In the genomic region with DNA sequence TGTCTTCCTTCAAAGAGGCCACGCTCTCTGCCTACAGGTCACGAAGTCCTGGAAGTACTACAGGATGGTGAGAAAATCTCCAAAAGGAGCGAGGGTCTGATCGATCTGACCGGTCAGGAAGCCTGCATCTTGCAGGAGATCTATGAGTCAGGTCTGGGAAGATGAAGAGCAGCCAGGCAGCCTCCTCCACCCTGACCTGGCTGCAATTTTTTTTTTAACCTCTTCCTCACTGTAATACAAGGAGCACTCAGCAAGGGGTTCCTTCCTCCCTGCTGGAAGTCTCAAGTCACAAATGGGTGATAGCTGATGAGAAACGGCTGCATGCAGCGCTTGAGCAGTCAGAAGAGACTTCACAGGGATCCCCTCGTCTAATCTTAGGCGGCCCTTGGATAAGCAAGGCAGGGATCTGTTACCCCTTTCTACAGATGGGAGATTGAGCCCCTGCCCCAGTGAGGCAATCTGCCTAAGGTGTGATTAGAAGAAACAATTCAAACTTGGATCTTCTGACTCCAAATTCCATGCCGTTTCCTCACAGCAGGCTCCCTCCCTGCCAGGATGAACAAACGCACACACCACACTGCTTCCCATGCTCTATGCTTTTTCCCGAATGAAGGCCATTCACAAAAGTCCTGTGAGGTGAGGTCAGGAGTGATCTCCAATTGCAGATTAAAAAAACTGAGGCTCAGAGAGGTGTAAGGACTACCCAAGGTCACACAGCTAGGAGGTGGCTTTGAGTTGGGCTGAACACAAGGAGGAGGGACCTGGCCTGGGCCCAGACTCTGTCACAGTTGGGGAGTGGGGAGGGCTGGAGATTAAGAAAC, we compare ENCODE assay signal across 1 cellular context.
TF ChIP-seq lines count a peak whose summit lies in the region.

No MANE protein-coding gene starts in this region.

TF ChIP-seq in Ishikawa, 13 proteins besides CTCF, POLR2A, EP300 and RAD21:
- TF ChIP-seq, protein P1, sequence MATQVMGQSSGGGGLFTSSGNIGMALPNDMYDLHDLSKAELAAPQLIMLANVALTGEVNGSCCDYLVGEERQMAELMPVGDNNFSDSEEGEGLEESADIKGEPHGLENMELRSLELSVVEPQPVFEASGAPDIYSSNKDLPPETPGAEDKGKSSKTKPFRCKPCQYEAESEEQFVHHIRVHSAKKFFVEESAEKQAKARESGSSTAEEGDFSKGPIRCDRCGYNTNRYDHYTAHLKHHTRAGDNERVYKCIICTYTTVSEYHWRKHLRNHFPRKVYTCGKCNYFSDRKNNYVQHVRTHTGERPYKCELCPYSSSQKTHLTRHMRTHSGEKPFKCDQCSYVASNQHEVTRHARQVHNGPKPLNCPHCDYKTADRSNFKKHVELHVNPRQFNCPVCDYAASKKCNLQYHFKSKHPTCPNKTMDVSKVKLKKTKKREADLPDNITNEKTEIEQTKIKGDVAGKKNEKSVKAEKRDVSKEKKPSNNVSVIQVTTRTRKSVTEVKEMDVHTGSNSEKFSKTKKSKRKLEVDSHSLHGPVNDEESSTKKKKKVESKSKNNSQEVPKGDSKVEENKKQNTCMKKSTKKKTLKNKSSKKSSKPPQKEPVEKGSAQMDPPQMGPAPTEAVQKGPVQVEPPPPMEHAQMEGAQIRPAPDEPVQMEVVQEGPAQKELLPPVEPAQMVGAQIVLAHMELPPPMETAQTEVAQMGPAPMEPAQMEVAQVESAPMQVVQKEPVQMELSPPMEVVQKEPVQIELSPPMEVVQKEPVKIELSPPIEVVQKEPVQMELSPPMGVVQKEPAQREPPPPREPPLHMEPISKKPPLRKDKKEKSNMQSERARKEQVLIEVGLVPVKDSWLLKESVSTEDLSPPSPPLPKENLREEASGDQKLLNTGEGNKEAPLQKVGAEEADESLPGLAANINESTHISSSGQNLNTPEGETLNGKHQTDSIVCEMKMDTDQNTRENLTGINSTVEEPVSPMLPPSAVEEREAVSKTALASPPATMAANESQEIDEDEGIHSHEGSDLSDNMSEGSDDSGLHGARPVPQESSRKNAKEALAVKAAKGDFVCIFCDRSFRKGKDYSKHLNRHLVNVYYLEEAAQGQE (IDR thresholded peaks at IDR 0.05; ENCODE audit: low read depth), result no peak
- TF ChIP-seq, protein P2, sequence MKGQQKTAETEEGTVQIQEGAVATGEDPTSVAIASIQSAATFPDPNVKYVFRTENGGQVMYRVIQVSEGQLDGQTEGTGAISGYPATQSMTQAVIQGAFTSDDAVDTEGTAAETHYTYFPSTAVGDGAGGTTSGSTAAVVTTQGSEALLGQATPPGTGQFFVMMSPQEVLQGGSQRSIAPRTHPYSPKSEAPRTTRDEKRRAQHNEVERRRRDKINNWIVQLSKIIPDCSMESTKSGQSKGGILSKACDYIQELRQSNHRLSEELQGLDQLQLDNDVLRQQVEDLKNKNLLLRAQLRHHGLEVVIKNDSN (IDR thresholded peaks at IDR 0.05), result no peak
- TF ChIP-seq YY1 (IDR thresholded peaks at IDR 0.05; ENCODE audit: low read depth) (peak; percentile 43; the same call in 1 of the 2 replicates), TCF12 (IDR thresholded peaks at IDR 0.05; ENCODE audit: low read depth) (peak; percentile 92), TEAD4 (IDR thresholded peaks at IDR 0.05) (peak; percentile 40), NFIC (IDR thresholded peaks at IDR 0.05) (peak; percentile 65), EGR1 (IDR thresholded peaks at IDR 0.05) (no peak), CEBPB (IDR thresholded peaks at IDR 0.05) (peak; percentile 44; the same call in 1 of the 2 replicates), TAF1 (IDR thresholded peaks at IDR 0.05; ENCODE audit: low read depth) (no peak), CREB1 (IDR thresholded peaks at IDR 0.05; ENCODE audit: low read depth) (no peak), FOXM1 (IDR thresholded peaks at IDR 0.05; ENCODE audit: borderline replicate concordance, low read depth) (peak; percentile 82), ZBTB7A (IDR thresholded peaks at IDR 0.05; ENCODE audit: low read depth) (peak; percentile 72; the same call in 1 of the 2 replicates)
- TF ChIP-seq, protein P3, sequence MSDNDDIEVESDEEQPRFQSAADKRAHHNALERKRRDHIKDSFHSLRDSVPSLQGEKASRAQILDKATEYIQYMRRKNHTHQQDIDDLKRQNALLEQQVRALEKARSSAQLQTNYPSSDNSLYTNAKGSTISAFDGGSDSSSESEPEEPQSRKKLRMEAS (IDR thresholded peaks at IDR 0.05), result no peak; the same call in 1 of the 2 replicates
